Comparison of ENCODE assay signal across 1 cellular context in the genomic region with DNA sequence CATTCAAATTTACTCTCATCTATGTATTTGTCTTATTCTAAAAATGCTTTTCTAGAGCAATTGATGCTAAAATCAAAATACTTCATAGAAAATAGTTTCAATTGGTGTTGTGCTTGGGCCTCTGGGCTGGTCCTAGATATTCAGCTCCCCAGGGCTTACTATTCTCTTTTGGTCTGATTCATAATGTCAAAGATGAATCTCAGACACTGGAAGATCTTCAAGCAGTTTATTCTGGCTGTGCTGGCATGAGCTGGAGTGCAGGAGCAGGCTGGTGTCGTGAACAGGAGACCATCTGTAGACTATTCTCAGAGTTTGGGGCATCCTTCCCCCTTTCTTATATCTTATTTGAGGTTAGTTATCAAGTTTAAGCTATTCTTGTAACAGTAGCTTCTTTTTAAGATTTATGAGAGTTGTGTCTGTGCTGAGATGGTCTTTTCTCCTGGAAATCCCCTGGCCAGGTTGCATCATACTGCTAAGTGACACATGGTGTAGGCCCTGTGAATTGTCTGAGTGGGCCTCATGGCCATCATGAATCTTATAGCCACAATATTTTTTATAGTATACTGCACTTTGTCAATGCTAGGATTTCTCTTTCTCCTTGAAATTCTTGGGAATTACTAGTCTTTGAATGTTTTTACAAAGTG.
TF ChIP-seq lines count a peak whose summit lies in the region.

No MANE protein-coding gene starts in this region.

TF ChIP-seq in GM12878, 131 proteins besides CTCF, POLR2A, EP300 and RAD21:
- TF ChIP-seq, protein P1, sequence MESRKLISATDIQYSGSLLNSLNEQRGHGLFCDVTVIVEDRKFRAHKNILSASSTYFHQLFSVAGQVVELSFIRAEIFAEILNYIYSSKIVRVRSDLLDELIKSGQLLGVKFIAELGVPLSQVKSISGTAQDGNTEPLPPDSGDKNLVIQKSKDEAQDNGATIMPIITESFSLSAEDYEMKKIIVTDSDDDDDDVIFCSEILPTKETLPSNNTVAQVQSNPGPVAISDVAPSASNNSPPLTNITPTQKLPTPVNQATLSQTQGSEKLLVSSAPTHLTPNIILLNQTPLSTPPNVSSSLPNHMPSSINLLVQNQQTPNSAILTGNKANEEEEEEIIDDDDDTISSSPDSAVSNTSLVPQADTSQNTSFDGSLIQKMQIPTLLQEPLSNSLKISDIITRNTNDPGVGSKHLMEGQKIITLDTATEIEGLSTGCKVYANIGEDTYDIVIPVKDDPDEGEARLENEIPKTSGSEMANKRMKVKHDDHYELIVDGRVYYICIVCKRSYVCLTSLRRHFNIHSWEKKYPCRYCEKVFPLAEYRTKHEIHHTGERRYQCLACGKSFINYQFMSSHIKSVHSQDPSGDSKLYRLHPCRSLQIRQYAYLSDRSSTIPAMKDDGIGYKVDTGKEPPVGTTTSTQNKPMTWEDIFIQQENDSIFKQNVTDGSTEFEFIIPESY (IDR thresholded peaks at IDR 0.05) = no peak
- TF ChIP-seq CREB1 (IDR thresholded peaks at IDR 0.05; ENCODE audit: low read depth) (no peak), NFYA (IDR thresholded peaks at IDR 0.05; ENCODE audit: borderline replicate concordance, low read depth, low read length) (no peak)
- TF ChIP-seq, protein P2, sequence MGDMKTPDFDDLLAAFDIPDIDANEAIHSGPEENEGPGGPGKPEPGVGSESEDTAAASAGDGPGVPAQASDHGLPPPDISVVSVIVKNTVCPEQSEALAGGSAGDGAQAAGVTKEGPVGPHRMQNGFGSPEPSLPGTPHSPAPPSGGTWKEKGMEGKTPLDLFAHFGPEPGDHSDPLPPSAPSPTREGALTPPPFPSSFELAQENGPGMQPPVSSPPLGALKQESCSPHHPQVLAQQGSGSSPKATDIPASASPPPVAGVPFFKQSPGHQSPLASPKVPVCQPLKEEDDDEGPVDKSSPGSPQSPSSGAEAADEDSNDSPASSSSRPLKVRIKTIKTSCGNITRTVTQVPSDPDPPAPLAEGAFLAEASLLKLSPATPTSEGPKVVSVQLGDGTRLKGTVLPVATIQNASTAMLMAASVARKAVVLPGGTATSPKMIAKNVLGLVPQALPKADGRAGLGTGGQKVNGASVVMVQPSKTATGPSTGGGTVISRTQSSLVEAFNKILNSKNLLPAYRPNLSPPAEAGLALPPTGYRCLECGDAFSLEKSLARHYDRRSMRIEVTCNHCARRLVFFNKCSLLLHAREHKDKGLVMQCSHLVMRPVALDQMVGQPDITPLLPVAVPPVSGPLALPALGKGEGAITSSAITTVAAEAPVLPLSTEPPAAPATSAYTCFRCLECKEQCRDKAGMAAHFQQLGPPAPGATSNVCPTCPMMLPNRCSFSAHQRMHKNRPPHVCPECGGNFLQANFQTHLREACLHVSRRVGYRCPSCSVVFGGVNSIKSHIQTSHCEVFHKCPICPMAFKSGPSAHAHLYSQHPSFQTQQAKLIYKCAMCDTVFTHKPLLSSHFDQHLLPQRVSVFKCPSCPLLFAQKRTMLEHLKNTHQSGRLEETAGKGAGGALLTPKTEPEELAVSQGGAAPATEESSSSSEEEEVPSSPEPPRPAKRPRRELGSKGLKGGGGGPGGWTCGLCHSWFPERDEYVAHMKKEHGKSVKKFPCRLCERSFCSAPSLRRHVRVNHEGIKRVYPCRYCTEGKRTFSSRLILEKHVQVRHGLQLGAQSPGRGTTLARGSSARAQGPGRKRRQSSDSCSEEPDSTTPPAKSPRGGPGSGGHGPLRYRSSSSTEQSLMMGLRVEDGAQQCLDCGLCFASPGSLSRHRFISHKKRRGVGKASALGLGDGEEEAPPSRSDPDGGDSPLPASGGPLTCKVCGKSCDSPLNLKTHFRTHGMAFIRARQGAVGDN (IDR thresholded peaks at IDR 0.05) = 0 out of 2 replicates have a peak, but pooled peaks have one; percentile 29
